11 cellular contexts compared by ENCODE assay signal in the genomic region with DNA sequence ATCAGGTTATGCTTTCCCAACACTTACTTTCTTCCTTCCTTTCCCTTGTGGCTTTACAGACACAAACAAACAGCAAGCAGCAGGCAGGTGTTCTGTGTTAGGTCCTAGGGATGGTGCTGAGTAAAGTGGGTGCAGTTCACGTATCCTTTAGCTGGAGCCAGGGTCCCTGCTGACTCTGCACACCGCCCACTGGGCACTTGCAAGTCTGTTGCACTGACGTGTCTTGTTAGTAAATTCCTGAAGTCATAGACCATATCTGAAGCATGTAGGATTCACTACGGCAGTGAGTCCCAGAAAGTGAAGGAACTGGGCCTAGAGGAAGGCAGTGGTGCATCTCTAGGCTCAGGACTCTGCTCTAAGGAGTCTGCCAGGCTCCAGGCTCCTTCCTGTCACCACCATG.
DNase-seq lines count a peak whose midpoint lies in the region; ATAC-seq, FAIRE-seq and TF ChIP-seq lines count a peak whose summit lies in the region.
"Had no signal": no experiment of that assay in that cellular context is flagged by ENCODE, and none has a peak within 500 bp of the region (broad histone marks: within the 10 kb centered on the region; RNA-seq: fewer than 3 reads in every experiment).

No MANE protein-coding gene starts in this region.

- H3K27ac Mint-ChIP-seq in WTC11: peak overlapping the region; percentile 82
- H3K27ac Mint-ChIP-seq in progenitor cell of endocrine pancreas: peak overlapping the region; percentile 74
- no peak overlapping the region for H3K27ac Mint-ChIP-seq in endothelial cell (ENCODE audit: unreplicated experiment)

- no peak for FAIRE-seq in GM12892 (lab: Jason Lieb, UNC)

- POLR2A ChIA-PET in WTC11 (lab: Charles Lee): no interaction called here

- H3K4me1 Mint-ChIP-seq in WTC11 (peaks cover 65% of the 10 kb centered on the region), progenitor cell of endocrine pancreas (ENCODE audit: low read depth) (peaks cover 48% of the 10 kb centered on the region), endothelial cell (ENCODE audit: unreplicated experiment) (peaks cover 9% of the 10 kb centered on the region)

- H3K4me3 Mint-ChIP-seq in WTC11 (no peak overlapping the region), progenitor cell of endocrine pancreas (ENCODE audit: low read depth) (no peak overlapping the region), endothelial cell (ENCODE audit: unreplicated experiment) (no peak overlapping the region)

- TF ChIP-seq CTCF in WTC11 (IDR thresholded peaks at IDR 0.05): no peak
- no peak for TF ChIP-seq CTCF in fibroblast of villous mesenchyme (IDR thresholded peaks at IDR 0.05; ENCODE audit: insufficient read depth, low read depth, low read length)
- TF ChIP-seq CTCF in progenitor cell of endocrine pancreas (IDR thresholded peaks at IDR 0.05; ENCODE audit: unreplicated experiment): no peak
- no peak for TF ChIP-seq CTCF in endothelial cell (IDR thresholded peaks at IDR 0.05; ENCODE audit: unreplicated experiment)

- ATAC-seq in WTC11: no peak
- ATAC-seq in HG02885 (IDR thresholded peaks at IDR 0.05; ENCODE audit: poor library complexity, unreplicated experiment): no peak
- ATAC-seq: left lung had no signal

- no peaks in the 10 kb centered on the region for H3K36me3 Mint-ChIP-seq in WTC11
- H3K36me3 Mint-ChIP-seq in progenitor cell of endocrine pancreas (ENCODE audit: insufficient read depth): peaks cover 9% of the 10 kb centered on the region
- H3K36me3 Mint-ChIP-seq in endothelial cell (ENCODE audit: low read depth, unreplicated experiment): no peaks in the 10 kb centered on the region

- CTCF ChIA-PET in WTC11 (lab: Charles Lee): interaction anchor here (0.9 to 1.0 kb wide), 2 partner anchors 9 to 15 kb away, joined by 3 read pairs; no protein-coding TSS in a partner anchor

- no peaks in the 10 kb centered on the region for H3K9me3 Mint-ChIP-seq in WTC11
- H3K9me3 Mint-ChIP-seq in progenitor cell of endocrine pancreas (ENCODE audit: low read depth): no peaks in the 10 kb centered on the region
- no peaks in the 10 kb centered on the region for H3K9me3 Mint-ChIP-seq in endothelial cell (ENCODE audit: unreplicated experiment)

- H3K27me3 Mint-ChIP-seq in WTC11 (ENCODE audit: low read depth) (no peaks in the 10 kb centered on the region), progenitor cell of endocrine pancreas (no peaks in the 10 kb centered on the region), endothelial cell (ENCODE audit: unreplicated experiment) (peaks cover 2% of the 10 kb centered on the region)

- DNase-seq in DMS53 (lab: John Stamatoyannopoulos, UW) (peak; percentile 38), WTC11 (ENCODE audit: low spot score) (no peak), fibroblast of villous mesenchyme (ENCODE audit: low read depth) (peak; percentile 65), progenitor cell of endocrine pancreas (ENCODE audit: low spot score, unreplicated experiment) (no peak), GM12892 (ENCODE audit: insufficient read length) (no peak), endothelial cell (ENCODE audit: low spot score) (no peak)
- DNase-seq in activated T-cell treated with anti-CD3 and anti-CD28 coated beads, Interleukin-2, amount 50 U/mL, for 48 hours: no peak
- DNase-seq: activated gamma-delta T cell treated with Interleukin-2 at 50 U/mL for 16 hours, left lung had no signal

- no peak for TF ChIP-seq POLR2A in GM12892 (IDR thresholded peaks at IDR 0.05; ENCODE audit: low read depth, low read length)

- no peak overlapping the region for H3K4me3 ChIP-seq in fibroblast of villous mesenchyme (ENCODE audit: low read depth, low read length)
- H3K4me3 ChIP-seq: cardiac muscle cell, left lung had no signal

TF ChIP-seq in WTC11, 78 proteins besides CTCF, POLR2A, EP300 and RAD21:
- TF ChIP-seq ZNF138 (CRISPR knock-in tag; conservative IDR thresholded peaks at IDR 0.05) (no peak), NFATC4 (CRISPR knock-in tag; IDR thresholded peaks at IDR 0.05) (no peak), ZNF232 (CRISPR knock-in tag; IDR thresholded peaks at IDR 0.05) (no peak), GRHL2 (CRISPR knock-in tag; IDR thresholded peaks at IDR 0.05; ENCODE audit: insufficient replicate concordance, severe bottlenecking) (no peak), GTF2I (CRISPR knock-in tag; conservative IDR thresholded peaks at IDR 0.05) (no peak), ZBTB21 (CRISPR knock-in tag; IDR thresholded peaks at IDR 0.05; ENCODE audit: borderline replicate concordance) (no peak), ELF4 (CRISPR knock-in tag; IDR thresholded peaks at IDR 0.05; ENCODE audit: low read depth) (no peak), NR2C2 (CRISPR knock-in tag; IDR thresholded peaks at IDR 0.05) (no peak), SOX15 (CRISPR knock-in tag; IDR thresholded peaks at IDR 0.05) (no peak)
- TF ChIP-seq, protein P1, sequence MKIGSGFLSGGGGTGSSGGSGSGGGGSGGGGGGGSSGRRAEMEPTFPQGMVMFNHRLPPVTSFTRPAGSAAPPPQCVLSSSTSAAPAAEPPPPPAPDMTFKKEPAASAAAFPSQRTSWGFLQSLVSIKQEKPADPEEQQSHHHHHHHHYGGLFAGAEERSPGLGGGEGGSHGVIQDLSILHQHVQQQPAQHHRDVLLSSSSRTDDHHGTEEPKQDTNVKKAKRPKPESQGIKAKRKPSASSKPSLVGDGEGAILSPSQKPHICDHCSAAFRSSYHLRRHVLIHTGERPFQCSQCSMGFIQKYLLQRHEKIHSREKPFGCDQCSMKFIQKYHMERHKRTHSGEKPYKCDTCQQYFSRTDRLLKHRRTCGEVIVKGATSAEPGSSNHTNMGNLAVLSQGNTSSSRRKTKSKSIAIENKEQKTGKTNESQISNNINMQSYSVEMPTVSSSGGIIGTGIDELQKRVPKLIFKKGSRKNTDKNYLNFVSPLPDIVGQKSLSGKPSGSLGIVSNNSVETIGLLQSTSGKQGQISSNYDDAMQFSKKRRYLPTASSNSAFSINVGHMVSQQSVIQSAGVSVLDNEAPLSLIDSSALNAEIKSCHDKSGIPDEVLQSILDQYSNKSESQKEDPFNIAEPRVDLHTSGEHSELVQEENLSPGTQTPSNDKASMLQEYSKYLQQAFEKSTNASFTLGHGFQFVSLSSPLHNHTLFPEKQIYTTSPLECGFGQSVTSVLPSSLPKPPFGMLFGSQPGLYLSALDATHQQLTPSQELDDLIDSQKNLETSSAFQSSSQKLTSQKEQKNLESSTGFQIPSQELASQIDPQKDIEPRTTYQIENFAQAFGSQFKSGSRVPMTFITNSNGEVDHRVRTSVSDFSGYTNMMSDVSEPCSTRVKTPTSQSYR (CRISPR knock-in tag; IDR thresholded peaks at IDR 0.05): no peak

Comparison
In these comparisons a context has a peak if more than half of its experiments do, and no peak if none do; other contexts are left out.
1. DNase-seq: peak in DMS53 (single experiment) and fibroblast of villous mesenchyme (single experiment); none in WTC11 (single experiment), progenitor cell of endocrine pancreas (single experiment), activated T-cell treated with anti-CD3 and anti-CD28 coated beads, Interleukin-2, amount 50 U/mL, for 48 hours (0 of 2), GM12892 (single experiment) and endothelial cell (single experiment).